ENCODE assay signal across 22 cellular contexts in the genomic region with DNA sequence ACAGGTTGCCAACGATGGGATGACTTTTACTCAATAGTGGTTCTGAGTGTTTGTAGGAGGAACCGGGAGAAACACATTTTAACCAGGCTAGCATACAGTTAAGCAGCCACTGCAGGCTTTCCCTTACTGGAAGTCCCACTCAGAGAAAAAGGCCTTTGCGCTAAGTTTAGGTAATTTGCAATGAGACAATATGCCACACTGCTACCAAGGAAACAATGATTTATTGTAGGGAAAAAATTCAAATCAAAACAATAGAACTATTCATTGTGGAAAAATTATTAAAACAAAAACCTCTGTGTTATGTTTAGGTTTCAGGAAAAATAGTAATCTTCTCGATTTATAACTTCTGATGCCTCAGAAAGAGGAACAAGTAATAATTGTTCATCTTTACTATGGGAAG. TPM values are rescaled to one million over a fixed set of nuclear protein-coding genes. Genes with fewer than 3 reads are reported as not detected.
"Had no signal": no experiment of that assay in that cellular context is flagged by ENCODE, and none has a peak within 500 bp of the region (broad histone marks: within the 10 kb centered on the region; RNA-seq: fewer than 3 reads in every experiment).

No MANE protein-coding gene starts in this region.

- H3K4me1 Mint-ChIP-seq: neural crest cell had no signal

- H3K27ac Mint-ChIP-seq: activated CD4-positive, alpha-beta T cell treated with anti-CD3 and anti-CD28 coated beads, Interleukin-2, amount 10 ng/mL, durations not matched to agents 24 days and 14 days; activated CD8-positive, alpha-beta T cell treated with anti-CD3 and anti-CD28 coated beads, Interleukin-2, amount 10 ng/mL, durations not matched to agents 7 days and 5 days; activated T-cell treated with anti-CD3 and anti-CD28 coated beads, Interleukin-2, amount 50 U/mL, for 24 hours; activated T-helper 2 cell treated with anti-CD3 and anti-CD28 coated beads, Interferon-gamma antibody, Interleukin-2, Interleukin-4, amounts not matched to agents 10 μg/mL and 5 μg/mL and 100 μg/mL, durations not matched to agents 14 hours and 24 hours and 36 hours; stimulated activated naive CD8-positive, alpha-beta T cell treated with anti-CD3 and anti-CD28 coated beads, Interleukin-15, amount 100 ng/mL, for 72 hours; T-helper 1 cell treated with Interleukin-12 subunit alpha and Interleukin-12 subunit beta and Interleukin-4 antibody, amounts not matched to agents 30 μg/mL and 1 μg/mL, for 36 hours had no signal

- H3K27me3 ChIP-seq: brain microvascular endothelial cell, esophagus squamous epithelium, right lobe of liver, upper lobe of right lung had no signal

- H3K4me3 Mint-ChIP-seq: activated CD4-positive, alpha-beta T cell treated with anti-CD3 and anti-CD28 coated beads, Interleukin-2, amount 10 ng/mL, durations not matched to agents 24 days and 14 days; activated CD8-positive, alpha-beta T cell treated with anti-CD3 and anti-CD28 coated beads, Interleukin-2, amount 10 ng/mL, durations not matched to agents 7 days and 5 days; activated T-cell treated with anti-CD3 and anti-CD28 coated beads, Interleukin-2, amount 50 U/mL, for 24 hours; neural crest cell; stimulated activated naive CD8-positive, alpha-beta T cell treated with anti-CD3 and anti-CD28 coated beads, Interleukin-15, amount 100 ng/mL, for 72 hours; T-helper 1 cell treated with Interleukin-12 subunit alpha and Interleukin-12 subunit beta and Interleukin-4 antibody, amounts not matched to agents 30 μg/mL and 1 μg/mL, for 36 hours had no signal

- H3K4me1 ChIP-seq: esophagus squamous epithelium, lower lobe of right lung, prostate gland, upper lobe of right lung had no signal

- H3K36me3 ChIP-seq: brain microvascular endothelial cell, esophagus squamous epithelium, lower lobe of right lung, prostate gland, right lobe of liver, thoracic aorta, upper lobe of right lung had no signal

- H3K9me3 ChIP-seq: esophagus squamous epithelium, lower lobe of right lung, prostate gland, right lobe of liver, thoracic aorta, upper lobe of right lung had no signal

- H3K27me3 Mint-ChIP-seq: activated CD4-positive, alpha-beta T cell treated with anti-CD3 and anti-CD28 coated beads, Interleukin-2, amount 10 ng/mL, durations not matched to agents 24 days and 14 days; stimulated activated naive CD8-positive, alpha-beta T cell treated with anti-CD3 and anti-CD28 coated beads, Interleukin-15, amount 100 ng/mL, for 72 hours had no signal

- H3K27ac ChIP-seq: brain microvascular endothelial cell, esophagus squamous epithelium, lower lobe of right lung, prostate gland, right lobe of liver, thoracic aorta, upper lobe of right lung had no signal

- H3K4me3 ChIP-seq: esophagus squamous epithelium, lower lobe of right lung, prostate gland, right lobe of liver, thoracic aorta, upper lobe of right lung had no signal

- DNase-seq: activated CD4-positive, alpha-beta T cell treated with anti-CD3 and anti-CD28 coated beads, Interleukin-2, amount 10 ng/mL, durations not matched to agents 24 days and 14 days; activated CD8-positive, alpha-beta T cell treated with anti-CD3 and anti-CD28 coated beads, Interleukin-2, amount 10 ng/mL, durations not matched to agents 7 days and 5 days; activated naive CD4-positive, alpha-beta T cell treated with Interleukin-2 at 50 U/mL for 16 hours; activated T-cell treated with anti-CD3 and anti-CD28 coated beads, Interleukin-2, amount 50 U/mL, for 24 hours; brain microvascular endothelial cell; cortex of kidney; effector memory CD4-positive, alpha-beta T cell; esophagus squamous epithelium; islet precursor cell; lower lobe of right lung; right lobe of liver; small intestine; stimulated activated CD4-positive, alpha-beta T cell treated with anti-CD3 and anti-CD28 coated beads, Interleukin-15, amount 100 ng/mL, for 24 hours; stimulated activated CD4-positive, alpha-beta T cell treated with anti-CD3 and anti-CD28 coated beads, Interleukin-4, amount 100 ng/mL, for 1 hour; stimulated activated naive CD8-positive, alpha-beta T cell treated with anti-CD3 and anti-CD28 coated beads, Interleukin-15, amount 100 ng/mL, for 72 hours; upper lobe of right lung had no signal

- H3K9me3 Mint-ChIP-seq: neural crest cell had no signal

RNA-seq across cellular contexts. Expression of a gene that starts 51.4 kb away (rescaled TPM):
- total RNA-seq: activated CD4-positive, alpha-beta T cell treated with anti-CD3 and anti-CD28 coated beads, Interleukin-2, amount 10 ng/mL, durations not matched to agents 24 days and 14 days; activated CD8-positive, alpha-beta T cell treated with anti-CD3 and anti-CD28 coated beads, Interleukin-2, amount 10 ng/mL, durations not matched to agents 7 days and 5 days; activated T-helper 2 cell treated with anti-CD3 and anti-CD28 coated beads, Interferon-gamma antibody, Interleukin-2, Interleukin-4, amounts not matched to agents 10 μg/mL and 5 μg/mL and 100 μg/mL, durations not matched to agents 14 hours and 24 hours and 36 hours; esophagus squamous epithelium; neural crest cell; osteoblast had no signal
